ENCODE assay signal across 1 cellular context in the genomic region with DNA sequence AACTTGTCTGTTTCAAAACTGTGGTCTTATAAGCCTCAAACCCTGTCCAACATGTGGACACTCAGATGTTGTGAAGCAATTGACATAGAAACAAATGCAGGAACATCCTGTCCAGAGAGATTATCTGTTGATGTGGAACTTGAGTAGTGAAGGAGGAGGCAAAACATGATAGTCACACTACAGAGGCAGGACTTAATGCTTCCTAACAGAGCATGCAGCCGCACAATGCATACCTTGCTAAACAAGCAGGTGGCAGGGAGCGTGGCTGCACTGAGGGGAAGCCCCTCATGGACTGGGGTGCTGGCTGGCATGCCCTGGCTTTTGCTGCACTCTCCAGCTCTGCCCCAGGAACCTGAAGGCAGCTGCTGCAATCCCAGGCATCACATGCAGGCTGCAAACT.
TF ChIP-seq lines count a peak whose summit lies in the region.

No MANE protein-coding gene starts in this region.

TF ChIP-seq in GM12891, 5 proteins besides CTCF, POLR2A, EP300 and RAD21 (continued from another document):
- no peak for TF ChIP-seq POU2F2 (IDR thresholded peaks at IDR 0.05; ENCODE audit: low read depth, low read length)
- TF ChIP-seq POLR2AphosphoS5 (IDR thresholded peaks at IDR 0.05; ENCODE audit: low read depth, low read length): peak; percentile 20; the same call in 1 of the 2 replicates
